8 cellular contexts compared by ENCODE assay signal in genomic region chr1:40040511-40041465, GRCh38. TPM values are rescaled to one million over a fixed set of nuclear protein-coding genes. Genes with fewer than 3 reads are reported as not detected.
A peak's percentile ranks its signal among the peaks of the same experiment; 100 is the strongest.
DNase-seq lines count a peak whose midpoint lies in the region; ATAC-seq and TF ChIP-seq lines count a peak whose summit lies in the region.

TSS of gene CAP1 (plus strand) at chr1:40040729. CDS start at chr1:40059347, 18,618 bp downstream.

- peaks cover 2% of the 10 kb centered on the region for H3K4me1 ChIP-seq in urinary bladder (ENCODE audit: insufficient read depth)

- no peaks in the 10 kb centered on the region for H3K27me3 Mint-ChIP-seq in T-helper 17 cell
- H3K27me3 Mint-ChIP-seq in progenitor cell of endocrine pancreas: no peaks in the 10 kb centered on the region

- intact Hi-C loops in left cardiac atrium (cut with DNase I): no loop called here

- peaks cover 15% of the 10 kb centered on the region for H3K36me3 Mint-ChIP-seq in T-helper 17 cell (ENCODE audit: low read depth)
- peaks cover 4% of the 10 kb centered on the region for H3K36me3 Mint-ChIP-seq in progenitor cell of endocrine pancreas (ENCODE audit: insufficient read depth)

- peak within 1 kb of the TSS; percentile 98 for H3K4me3 Mint-ChIP-seq in T-helper 17 cell
- peak within 1 kb of the TSS; percentile 98 for H3K4me3 Mint-ChIP-seq in progenitor cell of endocrine pancreas (ENCODE audit: low read depth)

- peak within 1 kb of the TSS; percentile 94 for H3K27ac ChIP-seq in urinary bladder (ENCODE audit: low read depth)

- H3K27ac Mint-ChIP-seq in T-helper 17 cell (peak within 1 kb of the TSS; percentile 97), progenitor cell of endocrine pancreas (peak within 1 kb of the TSS; percentile 99)

- peak; percentile 100 for DNase-seq in GM13976 (ENCODE audit: low spot score)
- peak; percentile 83 for DNase-seq in NCI-H146 treated with DMSO at 0.1 percent for 48 hours (lab: John Stamatoyannopoulos, UW; ENCODE audit: unreplicated experiment)
- peak; percentile 100 for DNase-seq in T-helper 17 cell
- DNase-seq in amygdala (lab: John Stamatoyannopoulos, UW): peak; percentile 85 to 100 (median 97)
- peak; percentile 99 for DNase-seq in left cardiac atrium
- DNase-seq in progenitor cell of endocrine pancreas (ENCODE audit: low spot score, unreplicated experiment): peak; percentile 100

- H3K36me3 ChIP-seq in urinary bladder (ENCODE audit: insufficient read depth): no peaks in the 10 kb centered on the region

- in situ Hi-C loops in GM13976 (cut with MboI; ENCODE audit: low sequenced_read_pairs, unreplicated experiment): no loop called here

- peak within 1 kb of the TSS; percentile 95 for H3K4me3 ChIP-seq in urinary bladder (ENCODE audit: low read depth, low read length)

- H3K9me3 Mint-ChIP-seq in progenitor cell of endocrine pancreas (ENCODE audit: low read depth): no peaks in the 10 kb centered on the region

- H3K4me1 Mint-ChIP-seq in T-helper 17 cell (peaks cover 52% of the 10 kb centered on the region), progenitor cell of endocrine pancreas (ENCODE audit: low read depth) (peaks cover 23% of the 10 kb centered on the region)

- ATAC-seq in HG02870 (IDR thresholded peaks at IDR 0.05; ENCODE audit: unreplicated experiment) (peak; percentile 67), T-helper 17 cell (peak; percentile 94), left cardiac atrium (peak; percentile 94 to 96)

- whole genome bisulfite sequencing in urinary bladder: under 1% methylated on average over 65 of the region's 65 CpGs

- no peak for TF ChIP-seq CTCF in GM13976 (IDR thresholded peaks at IDR 0.05; ENCODE audit: borderline replicate concordance, control extremely low read depth, extremely low read depth, insufficient read depth, missing control alignments)
- no peak for TF ChIP-seq CTCF in progenitor cell of endocrine pancreas (IDR thresholded peaks at IDR 0.05; ENCODE audit: unreplicated experiment)

- no peaks in the 10 kb centered on the region for H3K9me3 ChIP-seq in T-helper 17 cell (ENCODE audit: control insufficient read depth, low read length, poor library complexity, severe bottlenecking)

RNA-seq across cellular contexts. Expression of gene CAP1, which starts in this region (rescaled TPM):
- 100 to 1,000 TPM; 244 to 273 TPM for total RNA-seq in T-helper 17 cell
- 100 to 1,000 TPM; 133 to 179 TPM for total RNA-seq in left cardiac atrium
- 154 and 179 TPM in 2 replicates for total RNA-seq in progenitor cell of endocrine pancreas
- total RNA-seq in urinary bladder: 154 TPM
- polyA plus RNA-seq in urinary bladder: 273 TPM

Comparison
In these comparisons a context has a peak if more than half of its experiments do, and no peak if none do; other contexts are left out.
1. Peak in every context shown above with its lines: DNase-seq, ATAC-seq, H3K4me3 ChIP-seq and H3K27ac ChIP-seq.